Comparison of ENCODE assay signal across 26 cellular contexts in the genomic region with DNA sequence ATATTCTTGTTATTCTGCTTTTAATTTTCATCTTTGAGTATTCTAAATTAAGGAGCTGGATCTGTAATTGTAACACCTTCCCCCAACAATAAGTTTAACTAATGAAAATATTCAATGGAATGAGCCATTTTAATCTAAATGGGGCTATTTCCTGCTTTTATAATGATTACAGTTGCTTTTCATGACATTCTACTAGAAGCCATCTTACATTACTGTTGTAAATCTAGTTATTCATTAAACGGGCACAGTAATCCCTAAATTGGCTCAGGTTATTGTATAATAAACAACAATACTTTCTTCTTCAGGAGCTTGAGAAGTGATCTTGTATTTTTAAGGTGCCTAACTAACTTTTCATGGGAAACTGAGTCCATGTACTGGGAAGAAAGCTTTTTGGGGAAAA. TPM values are rescaled to one million over a fixed set of nuclear protein-coding genes. Genes with fewer than 3 reads are reported as not detected.
DNase-seq lines count a peak whose midpoint lies in the region; ATAC-seq, FAIRE-seq and TF ChIP-seq lines count a peak whose summit lies in the region.
"Had no signal": no experiment of that assay in that cellular context is flagged by ENCODE, and none has a peak within 500 bp of the region (broad histone marks: within the 10 kb centered on the region; RNA-seq: fewer than 3 reads in every experiment).

No MANE protein-coding gene starts in this region.

- peak overlapping the region; percentile 75 for H3K27ac Mint-ChIP-seq in activated naive CD8-positive, alpha-beta T cell
- H3K27ac Mint-ChIP-seq in activated naive CD8-positive, alpha-beta T cell treated with anti-CD3 and anti-CD28 coated beads, Interleukin-2, amount 50 U/mL, for 24 hours = no peak overlapping the region
- no peak overlapping the region for H3K27ac Mint-ChIP-seq in endodermal cell
- H3K27ac Mint-ChIP-seq in progenitor cell of endocrine pancreas = peak overlapping the region; percentile 16
- H3K27ac Mint-ChIP-seq: activated CD8-positive, alpha-beta T cell treated with anti-CD3 and anti-CD28 coated beads for 36 hours had no signal

- H3K4me1 ChIP-seq in endodermal cell (ENCODE audit: control insufficient read depth, insufficient read depth, low read length) (peaks cover 32% of the 10 kb centered on the region), uterus (peaks cover 0 to 22% of the 10 kb centered on the region in 2 donors)

- no peak overlapping the region for H3K4me3 Mint-ChIP-seq in activated naive CD8-positive, alpha-beta T cell
- H3K4me3 Mint-ChIP-seq in activated naive CD8-positive, alpha-beta T cell treated with anti-CD3 and anti-CD28 coated beads, Interleukin-2, amount 50 U/mL, for 24 hours = no peak overlapping the region
- no peak overlapping the region for H3K4me3 Mint-ChIP-seq in endodermal cell
- no peak overlapping the region for H3K4me3 Mint-ChIP-seq in progenitor cell of endocrine pancreas (ENCODE audit: low read depth)
- H3K4me3 Mint-ChIP-seq: activated CD8-positive, alpha-beta T cell treated with anti-CD3 and anti-CD28 coated beads for 36 hours had no signal

- H3K36me3 ChIP-seq in endodermal cell (ENCODE audit: control insufficient read depth, insufficient read depth, low read length) (peaks cover 38% of the 10 kb centered on the region), uterus (no peaks in the 10 kb centered on the region)
- H3K36me3 ChIP-seq: right lobe of liver, stomach, tibial nerve had no signal

- H3K36me3 Mint-ChIP-seq in activated naive CD8-positive, alpha-beta T cell = no peaks in the 10 kb centered on the region
- H3K36me3 Mint-ChIP-seq in activated naive CD8-positive, alpha-beta T cell treated with anti-CD3 and anti-CD28 coated beads, Interleukin-2, amount 50 U/mL, for 24 hours (ENCODE audit: low read depth) = no peaks in the 10 kb centered on the region
- peaks cover 5% of the 10 kb centered on the region for H3K36me3 Mint-ChIP-seq in endodermal cell (ENCODE audit: low read depth)
- H3K36me3 Mint-ChIP-seq in progenitor cell of endocrine pancreas (ENCODE audit: insufficient read depth) = no peaks in the 10 kb centered on the region

- TF ChIP-seq CTCF in endodermal cell (conservative IDR thresholded peaks at IDR 0.05) (no peak), progenitor cell of endocrine pancreas (IDR thresholded peaks at IDR 0.05; ENCODE audit: unreplicated experiment) (no peak), uterus (IDR thresholded peaks at IDR 0.05) (no peak)

- peak overlapping the region; percentile 46 for H3K4me3 ChIP-seq in endodermal cell (ENCODE audit: low read length)
- no peak overlapping the region for H3K4me3 ChIP-seq in uterus
- H3K4me3 ChIP-seq: GM23248, right lobe of liver, stomach, tibial nerve had no signal

- H3K27me3 ChIP-seq in endodermal cell (ENCODE audit: control insufficient read depth, insufficient read depth, low read length, poor library complexity, severe bottlenecking) (no peaks in the 10 kb centered on the region), uterus (no peaks in the 10 kb centered on the region)
- H3K27me3 ChIP-seq: right lobe of liver, stomach, tibial nerve had no signal

- H3K4me1 Mint-ChIP-seq in activated naive CD8-positive, alpha-beta T cell (ENCODE audit: low read depth) = peaks cover 56% of the 10 kb centered on the region
- peaks cover 42% of the 10 kb centered on the region for H3K4me1 Mint-ChIP-seq in activated naive CD8-positive, alpha-beta T cell treated with anti-CD3 and anti-CD28 coated beads, Interleukin-2, amount 50 U/mL, for 24 hours
- peaks cover 74% of the 10 kb centered on the region for H3K4me1 Mint-ChIP-seq in endodermal cell
- peaks cover 46% of the 10 kb centered on the region for H3K4me1 Mint-ChIP-seq in progenitor cell of endocrine pancreas (ENCODE audit: low read depth)

- FAIRE-seq in HTR-8/SVneo (lab: Jason Lieb, UNC) = no peak

- intact Hi-C loops in uterus (cut with DNase I; ENCODE audit: low total_unique reads) = no loop called here

- H3K9me3 ChIP-seq in endodermal cell (ENCODE audit: control insufficient read depth, low read length) (no peaks in the 10 kb centered on the region), uterus (no peaks in the 10 kb centered on the region)
- H3K9me3 ChIP-seq: right lobe of liver, stomach, tibial nerve had no signal

- H3K27me3 Mint-ChIP-seq in activated naive CD8-positive, alpha-beta T cell = no peaks in the 10 kb centered on the region
- no peaks in the 10 kb centered on the region for H3K27me3 Mint-ChIP-seq in activated naive CD8-positive, alpha-beta T cell treated with anti-CD3 and anti-CD28 coated beads, Interleukin-2, amount 50 U/mL, for 24 hours
- H3K27me3 Mint-ChIP-seq in endodermal cell (ENCODE audit: insufficient read depth) = no peaks in the 10 kb centered on the region
- H3K27me3 Mint-ChIP-seq in progenitor cell of endocrine pancreas = no peaks in the 10 kb centered on the region
- H3K27me3 Mint-ChIP-seq: activated CD8-positive, alpha-beta T cell treated with anti-CD3 and anti-CD28 coated beads for 36 hours had no signal

- TF ChIP-seq POLR2A in uterus (IDR thresholded peaks at IDR 0.05) = no peak

- no peak overlapping the region for H3K9ac ChIP-seq in endodermal cell (ENCODE audit: extremely low read depth, low read length, poor library complexity, severe bottlenecking)
- H3K9ac ChIP-seq: GM23248, parathyroid adenoma had no signal

- no peak for DNase-seq in activated naive CD8-positive, alpha-beta T cell treated with anti-CD3 and anti-CD28 coated beads, Interleukin-2, amount 50 U/mL, for 24 hours
- DNase-seq in endodermal cell (no peak), progenitor cell of endocrine pancreas (ENCODE audit: low spot score, unreplicated experiment) (no peak), uterus (no peak), substantia nigra (lab: John Stamatoyannopoulos, UW) (no peak), HTR-8/SVneo (ENCODE audit: insufficient read length, low spot score) (no peak)
- DNase-seq: activated CD8-positive, alpha-beta T cell treated with anti-CD3 and anti-CD28 coated beads for 36 hours; activated naive CD4-positive, alpha-beta T cell treated with anti-CD3 and anti-CD28 coated beads, Interleukin-2, amount 50 U/mL, for 16 hours; amygdala; GM23248; KBM-7; mesendoderm; NCI-H1092 treated with DMSO at 0.1 percent for 48 hours; NCI-H187; NCI-H526; NK-92 treated with Interleukin-12 subunit alpha and Interleukin-12 subunit beta, amount 100 ng/mL, for 24 hours; right lobe of liver; SHP77; stimulated activated CD4-positive, alpha-beta T cell treated with anti-CD3 and anti-CD28 coated beads, Interleukin-4, amount 100 ng/mL, for 1 hour; stomach; T-helper 2 cell had no signal

- H3K9me3 Mint-ChIP-seq in activated naive CD8-positive, alpha-beta T cell (ENCODE audit: low read depth) = no peaks in the 10 kb centered on the region
- H3K9me3 Mint-ChIP-seq in activated naive CD8-positive, alpha-beta T cell treated with anti-CD3 and anti-CD28 coated beads, Interleukin-2, amount 50 U/mL, for 24 hours = no peaks in the 10 kb centered on the region
- H3K9me3 Mint-ChIP-seq in endodermal cell (no peaks in the 10 kb centered on the region), progenitor cell of endocrine pancreas (ENCODE audit: low read depth) (no peaks in the 10 kb centered on the region)
- H3K9me3 Mint-ChIP-seq: activated CD8-positive, alpha-beta T cell treated with anti-CD3 and anti-CD28 coated beads for 36 hours had no signal

- no peak for ATAC-seq in activated naive CD8-positive, alpha-beta T cell treated with anti-CD3 and anti-CD28 coated beads, Interleukin-2, amount 50 U/mL, for 24 hours
- ATAC-seq in GM21515 (IDR thresholded peaks at IDR 0.05; ENCODE audit: unreplicated experiment) = no peak
- ATAC-seq: activated CD8-positive, alpha-beta T cell treated with anti-CD3 and anti-CD28 coated beads for 36 hours; left lobe of liver; right lobe of liver had no signal

- H3K27ac ChIP-seq in endodermal cell (ENCODE audit: low read depth, low read length) = no peak overlapping the region
- peak overlapping the region; percentile 83 to 90 for H3K27ac ChIP-seq in uterus
- H3K27ac ChIP-seq in substantia nigra (ENCODE audit: low read depth, low read length, poor library complexity, severe bottlenecking) = no peak overlapping the region
- H3K27ac ChIP-seq: GM23248, parathyroid adenoma had no signal

- WGBS in endodermal cell (ENCODE audit: insufficient coverage in 1 of 2, insufficient read length in 1 of 2), 2 experiments = 50% methylated on average over 1 of the region's 1 CpG; no CpG with 5 or more reads in 1 of the 2 experiments

RNA-seq across cellular contexts. Expression of gene FLNB, which starts 8.5 kb away (rescaled TPM):
- total RNA-seq in endodermal cell (100 to 1,000 TPM; 212 to 221 TPM), progenitor cell of endocrine pancreas (103 and 112 TPM in 2 replicates), uterus (100 to 1,000 TPM in 3 of 4 donors, 10 to 100 TPM in 1; 52.4 to 283 (median 148) TPM)
- polyA plus RNA-seq in endodermal cell (2013, experiment 1 of 2) = 86.0 TPM
- 96.0 TPM for polyA plus RNA-seq in endodermal cell (2013, experiment 2 of 2)

Comparison
In these comparisons a context has a peak if more than half of its experiments do, and no peak if none do; other contexts are left out.
1. H3K27ac Mint-ChIP-seq: peak in activated naive CD8-positive, alpha-beta T cell (single experiment) and progenitor cell of endocrine pancreas (single experiment); none in activated naive CD8-positive, alpha-beta T cell treated with anti-CD3 and anti-CD28 coated beads, Interleukin-2, amount 50 U/mL, for 24 hours (single experiment) and endodermal cell (single experiment).
2. H3K27ac ChIP-seq: peak in uterus (2 of 2); none in endodermal cell (single experiment) and substantia nigra (single experiment).